In genomic region chr20:35541118-35541782, GRCh38 we compare ENCODE assay signal across 8 cellular contexts. TPM values are rescaled to one million over a fixed set of nuclear protein-coding genes. Genes with fewer than 3 reads are reported as not detected.
A peak's percentile ranks its signal among the peaks of the same experiment; 100 is the strongest.
DNase-seq lines count a peak whose midpoint lies in the region; ATAC-seq and TF ChIP-seq lines count a peak whose summit lies in the region.

No MANE protein-coding gene starts in this region.

- intact Hi-C loops in stomach (cut with DNase I; ENCODE audit: low total_unique reads) = no loop called here

- no peak for TF ChIP-seq EP300 in stomach (IDR thresholded peaks at IDR 0.05)

- peaks cover 0 to 33% (median 30%) of the 10 kb centered on the region in 4 donors for H3K36me3 ChIP-seq in stomach

- peak; percentile 13 to 16 for DNase-seq in SHP77 (lab: John Stamatoyannopoulos, UW)
- DNase-seq in SHP77 treated with DMSO at 0.1 percent for 48 hours (lab: John Stamatoyannopoulos, UW) = no peak
- no peak for DNase-seq in stomach

- H3K4me3 ChIP-seq in iPS-11a (ENCODE audit: low read depth, low read length) (peak overlapping the region; percentile 78), stomach (peak overlapping the region; percentile 70 to 94 (median 74))

- H3K27me3 ChIP-seq in stomach = no peaks in the 10 kb centered on the region

- no peaks in the 10 kb centered on the region for H3K9me3 ChIP-seq in stomach

- H3K27ac ChIP-seq in VCaP (peak overlapping the region; percentile 79), stomach (peak overlapping the region; percentile 83 to 89 (median 86))

- no peak for ATAC-seq in HG03520 (IDR thresholded peaks at IDR 0.05; ENCODE audit: unreplicated experiment)
- no peak for ATAC-seq in HG02610 (IDR thresholded peaks at IDR 0.05; ENCODE audit: unreplicated experiment)
- ATAC-seq in GM21526 (IDR thresholded peaks at IDR 0.05; ENCODE audit: low FRiP score, unreplicated experiment) = no peak

- TF ChIP-seq CTCF in VCaP (conservative IDR thresholded peaks at IDR 0.05) (no peak), stomach (IDR thresholded peaks at IDR 0.05) (no peak)

- peaks cover 16 to 35% (median 30%) of the 10 kb centered on the region in 4 donors for H3K4me1 ChIP-seq in stomach

- WGBS in stomach, 5 donors = 17 to 31% (median 23%) methylated on average over 13 of the region's 13 CpGs

- TF ChIP-seq POLR2A in stomach (IDR thresholded peaks at IDR 0.05) = no peak

RNA-seq across cellular contexts. Expression of gene ERGIC3, which starts 0.6 kb away (rescaled TPM):
- total RNA-seq in stomach = 100 to 1,000 TPM in 4 of 5 donors, 10 to 100 TPM in 1; 32.1 to 302 (median 241) TPM
- polyA plus RNA-seq in stomach = 100 to 1,000 TPM; 194 to 227 (median 213) TPM

RNA-seq across cellular contexts. Expression of gene C20orf173, which starts 11.8 kb away (rescaled TPM):
- not detected for total RNA-seq in stomach
- polyA plus RNA-seq in stomach = not detected

Comparison
In these comparisons a context has a peak if more than half of its experiments do, and no peak if none do; other contexts are left out.
1. DNase-seq: peak in SHP77 (2 of 2); none in SHP77 treated with DMSO at 0.1 percent for 48 hours (single experiment) and stomach (single experiment).